In genomic region chr14:34501997-34502396, GRCh38 we compare ENCODE assay signal across 24 cellular contexts. TPM values are rescaled to one million over a fixed set of nuclear protein-coding genes. Genes with fewer than 3 reads are reported as not detected.
DNase-seq lines count a peak whose midpoint lies in the region; ATAC-seq and TF ChIP-seq lines count a peak whose summit lies in the region.
"Had no signal": no experiment of that assay in that cellular context is flagged by ENCODE, and none has a peak within 500 bp of the region (broad histone marks: within the 10 kb centered on the region; RNA-seq: fewer than 3 reads in every experiment).

No MANE protein-coding gene starts in this region.

- H3K36me3 ChIP-seq in ACC112 (ENCODE audit: insufficient read depth, low read length) (no peaks in the 10 kb centered on the region), HUES48 (ENCODE audit: control insufficient read depth, insufficient read depth, low read length) (no peaks in the 10 kb centered on the region), WERI-Rb-1 (no peaks in the 10 kb centered on the region)
- H3K36me3 ChIP-seq: HAP-1, neural progenitor cell had no signal

- H3K27ac ChIP-seq in ACC112 (ENCODE audit: low read depth, low read length), result peak overlapping the region; percentile 64
- peak overlapping the region; percentile 7 for H3K27ac ChIP-seq in HUES48 (ENCODE audit: low read depth, low read length)
- no peak overlapping the region for H3K27ac ChIP-seq in WERI-Rb-1
- H3K27ac ChIP-seq: neural progenitor cell, psoas muscle had no signal

- peak overlapping the region; percentile 88 for H2AFZ ChIP-seq in ACC112 (ENCODE audit: low read length, unreplicated experiment)

- H3K4me3 ChIP-seq in ACC112 (ENCODE audit: low read depth, low read length) (peak overlapping the region; percentile 2; the same call in 1 of the 2 replicates), HUES48 (ENCODE audit: low read depth, low read length) (no peak overlapping the region), cardiac fibroblast (replicated peaks in 1 of 2; ENCODE audit: low read depth in 2 of 2, low read length in 2 of 2) (no peak overlapping the region), WERI-Rb-1 (ENCODE audit: low read depth, low read length) (no peak overlapping the region)
- H3K4me3 ChIP-seq: HAP-1, mucosa of descending colon, neural progenitor cell, psoas muscle, skin epidermis had no signal

- intact Hi-C loops in sciatic nerve (cut with DNase I), result no loop called here

- H3K9ac ChIP-seq in HUES48 (ENCODE audit: low read depth, low read length), result no peak overlapping the region
- H3K9ac ChIP-seq: neural progenitor cell had no signal

- peak; percentile 46 to 53 for DNase-seq in cardiac fibroblast (ENCODE audit: low read depth in 2 of 2)
- peak; percentile 68 for DNase-seq in iris pigment epithelial cell (ENCODE audit: low read depth)
- no peak for DNase-seq in WERI-Rb-1
- DNase-seq in NCI-H510A (lab: John Stamatoyannopoulos, UW), result no peak
- DNase-seq in NCI-H187 treated with DMSO at 0.1 percent for 48 hours (lab: John Stamatoyannopoulos, UW), result no peak
- no peak for DNase-seq in sciatic nerve (ENCODE audit: low spot score)
- DNase-seq: activated CD4-positive, alpha-beta T cell treated with anti-CD3 and anti-CD28 coated beads, Interleukin-2, amount 10 ng/mL, durations not matched to agents 7 days and 5 days; activated naive CD4-positive, alpha-beta T cell treated with anti-CD3 and anti-CD28 coated beads for 36 hours; aorta; cerebellar nuclear complex; DMS79 treated with DMSO at 0.1 percent for 48 hours; mucosa of descending colon; NCI-H2081; NCI-H446; OCI-M1; psoas muscle; stimulated activated CD4-positive, alpha-beta T cell treated with anti-CD3 and anti-CD28 coated beads, Interleukin-1b, Interleukin-23, amount 100 ng/mL, for 48 hours; T-helper 9 cell had no signal

- H3K27me3 ChIP-seq in ACC112 (ENCODE audit: insufficient read depth, low read length) (no peaks in the 10 kb centered on the region), HUES48 (ENCODE audit: control insufficient read depth, insufficient read depth, low read length) (no peaks in the 10 kb centered on the region), WERI-Rb-1 (ENCODE audit: insufficient read depth, low read depth, severe bottlenecking) (no peaks in the 10 kb centered on the region)
- H3K27me3 ChIP-seq: neural progenitor cell had no signal

- TF ChIP-seq CTCF in cardiac fibroblast (IDR thresholded peaks at IDR 0.05; ENCODE audit: low read depth, low read length) (no peak), WERI-Rb-1 (IDR thresholded peaks at IDR 0.05; ENCODE audit: low read depth, low read length) (no peak)

- ATAC-seq in sciatic nerve, result no peak
- ATAC-seq: mucosa of descending colon, psoas muscle, Right ventricle myocardium inferior had no signal

- no peaks in the 10 kb centered on the region for H3K79me2 ChIP-seq in ACC112 (ENCODE audit: control insufficient read depth, insufficient read depth, low read length, unreplicated experiment)

- H3K9me3 ChIP-seq in HUES48 (ENCODE audit: control insufficient read depth, insufficient read depth, low read length), result no peaks in the 10 kb centered on the region
- H3K9me3 ChIP-seq in WERI-Rb-1 (ENCODE audit: severe bottlenecking), result no peaks in the 10 kb centered on the region
- H3K9me3 ChIP-seq: HAP-1, mucosa of descending colon, psoas muscle had no signal

- H3K4me1 ChIP-seq in ACC112 (ENCODE audit: control insufficient read depth, insufficient read depth, low read length, unreplicated experiment) (peaks cover 30% of the 10 kb centered on the region), HUES48 (ENCODE audit: control insufficient read depth, insufficient read depth, low read length) (peaks cover 17% of the 10 kb centered on the region)

RNA-seq across cellular contexts. Expression of gene EAPP, which starts 37.5 kb away (rescaled TPM):
- total RNA-seq in sciatic nerve, result 34.6 TPM

RNA-seq across cellular contexts. Expression of gene SPTSSA, which starts 40.0 kb away (rescaled TPM):
- total RNA-seq in sciatic nerve, result 18.3 TPM

Comparison
In these comparisons a context has a peak if more than half of its experiments do, and no peak if none do; other contexts are left out.
1. DNase-seq: peak in cardiac fibroblast (2 of 2) and iris pigment epithelial cell (single experiment); none in WERI-Rb-1 (single experiment), NCI-H510A (single experiment), NCI-H187 treated with DMSO at 0.1 percent for 48 hours (single experiment) and sciatic nerve (single experiment).